8 cellular contexts compared by ENCODE assay signal in genomic region chr1:45009956-45010854, GRCh38. TPM values are rescaled to one million over a fixed set of nuclear protein-coding genes. Genes with fewer than 3 reads are reported as not detected.
DNase-seq lines count a peak whose midpoint lies in the region; ATAC-seq and TF ChIP-seq lines count a peak whose summit lies in the region.

No MANE protein-coding gene starts in this region.

- H3K4me3 ChIP-seq in Karpas-422 (ENCODE audit: low read length): peak overlapping the region; percentile 91
- H3K4me3 ChIP-seq in esophagus muscularis mucosa: peak overlapping the region; percentile 74 to 99 (median 96)

- H3K36me3 ChIP-seq in Karpas-422 (ENCODE audit: insufficient read depth, low read length) (0 out of 2 replicates have a peak, but pooled peaks cover 5% of the 10 kb centered on the region), esophagus muscularis mucosa (peaks cover 34 to 63% (median 60%) of the 10 kb centered on the region in 4 donors)

- peaks cover 20% of the 10 kb centered on the region; the same call in 1 of the 2 replicates for H3K79me2 ChIP-seq in Karpas-422 (ENCODE audit: low read length)

- no peaks in the 10 kb centered on the region for H3K27me3 Mint-ChIP-seq in nephron progenitor cell (ENCODE audit: low read depth, poor library complexity)

- TF ChIP-seq POLR2A in esophagus muscularis mucosa (IDR thresholded peaks at IDR 0.05; ENCODE audit: low read depth): no peak

- 25% methylated on average over 21 of the region's 41 CpGs for WGBS in esophagus muscularis mucosa

- no peaks in the 10 kb centered on the region for H3K9me3 ChIP-seq in Karpas-422 (ENCODE audit: low read length)
- no peaks in the 10 kb centered on the region for H3K9me3 ChIP-seq in esophagus muscularis mucosa

- H3K4me2 ChIP-seq in Karpas-422 (ENCODE audit: low read depth, low read length, poor library complexity, severe bottlenecking): peak overlapping the region; percentile 94

- intact Hi-C loops in esophagus muscularis mucosa (cut with DNase I): loop anchor here (5.0 to 10.0 kb wide), 4 partner anchors 173 to 482 kb away; partner anchors contain the start of genes BEST4, TESK2 and ZSWIM5

- no peak for TF ChIP-seq EP300 in esophagus muscularis mucosa (IDR thresholded peaks at IDR 0.05)

- ATAC-seq in HG03135 (IDR thresholded peaks at IDR 0.05; ENCODE audit: unreplicated experiment) (no peak), GM21717 (IDR thresholded peaks at IDR 0.05; ENCODE audit: unreplicated experiment) (no peak), HG03280 (IDR thresholded peaks at IDR 0.05; ENCODE audit: unreplicated experiment) (no peak)

- TF ChIP-seq CTCF in esophagus muscularis mucosa (IDR thresholded peaks at IDR 0.05) (no peak), nephron progenitor cell (IDR thresholded peaks at IDR 0.05) (no peak)

- no peak overlapping the region for H3K27ac ChIP-seq in Karpas-422 (ENCODE audit: low read length)
- H3K27ac ChIP-seq in esophagus muscularis mucosa (replicated peaks in 1 of 4): peak overlapping the region; percentile 78 to 90 (median 84)

- in situ Hi-C loops in Caki2 (cut with HindIII; ENCODE audit: low pct_unique_long_range_greater_than_20kb, low sequenced_read_pairs): no loop called here

- H4K20me1 ChIP-seq in Karpas-422 (ENCODE audit: insufficient read depth, low read depth, low read length): no peaks in the 10 kb centered on the region

- peak overlapping the region; percentile 84 for H3K4me3 Mint-ChIP-seq in nephron progenitor cell

- DNase-seq in Caki2 (ENCODE audit: low read depth) (peak; percentile 14), Karpas-422 (peak; percentile 72), esophagus muscularis mucosa (ENCODE audit: extremely low spot score) (peak; percentile 64), nephron progenitor cell (peak; percentile 38)
- peak; percentile 24 to 33 for DNase-seq in activated CD4-positive, alpha-beta T cell treated with anti-CD3 and anti-CD28 coated beads for 4 hours

- H3K27ac Mint-ChIP-seq in nephron progenitor cell: no peak overlapping the region

- H2AFZ ChIP-seq in Karpas-422 (ENCODE audit: low read length): peak overlapping the region; percentile 100; the same call in 1 of the 2 replicates

- no peaks in the 10 kb centered on the region for H3K9me3 Mint-ChIP-seq in nephron progenitor cell

- H3K4me1 ChIP-seq in Karpas-422 (ENCODE audit: low read length) (peaks cover 32% of the 10 kb centered on the region), esophagus muscularis mucosa (peaks cover 33 to 58% (median 55%) of the 10 kb centered on the region in 4 donors)

- H3K4me1 Mint-ChIP-seq in nephron progenitor cell: peaks cover 49% of the 10 kb centered on the region

- peak overlapping the region; percentile 78 for H3K9ac ChIP-seq in Karpas-422 (ENCODE audit: low read length)

- H3K27me3 ChIP-seq in Karpas-422 (ENCODE audit: low read length) (no peaks in the 10 kb centered on the region), esophagus muscularis mucosa (no peaks in the 10 kb centered on the region)

- peaks cover 7% of the 10 kb centered on the region for H3K36me3 Mint-ChIP-seq in nephron progenitor cell (ENCODE audit: low read depth)

- H3K9me2 ChIP-seq in Karpas-422 (replicated peaks; ENCODE audit: insufficient read depth, low read length): no peaks in the 10 kb centered on the region

RNA-seq across cellular contexts. Expression of gene HECTD3, which starts 0.9 kb away (rescaled TPM):
- total RNA-seq in Caki2 (2014; rRNA removed; shearing (Covaris generic); ENCODE audit: low replicate concordance): 6.4 and 16.6 TPM in 2 replicates
- total RNA-seq in Karpas-422 (2014; rRNA removed; shearing (Covaris generic); ENCODE audit: low replicate concordance): 6.9 and 8.8 TPM in 2 replicates
- total RNA-seq in esophagus muscularis mucosa: 10 to 100 TPM; 28.0 to 51.7 (median 35.8) TPM

RNA-seq across cellular contexts. Expression of gene UROD, which starts 1.8 kb away (rescaled TPM):
- 72.7 and 112 TPM in 2 replicates for total RNA-seq in Caki2 (2014; rRNA removed; shearing (Covaris generic); ENCODE audit: low replicate concordance)
- total RNA-seq in Karpas-422 (2014; rRNA removed; shearing (Covaris generic); ENCODE audit: low replicate concordance): 99.1 and 127 TPM in 2 replicates
- total RNA-seq in esophagus muscularis mucosa: 10 to 100 TPM; 84.3 to 90.2 (median 89.3) TPM

RNA-seq across cellular contexts. Expression of gene EIF2B3, which starts 23.8 kb away (rescaled TPM):
- 31.5 and 39.3 TPM in 2 replicates for total RNA-seq in Caki2 (2014; rRNA removed; shearing (Covaris generic); ENCODE audit: low replicate concordance)
- 22.4 and 25.0 TPM in 2 replicates for total RNA-seq in Karpas-422 (2014; rRNA removed; shearing (Covaris generic); ENCODE audit: low replicate concordance)
- 10 to 100 TPM; 23.4 to 27.4 (median 26.0) TPM for total RNA-seq in esophagus muscularis mucosa

Comparison
In these comparisons a context has a peak if more than half of its experiments do, and no peak if none do; other contexts are left out.
1. DNase-seq: peak in every context shown above with its lines; median percentile 72 in Karpas-422; 64 in esophagus muscularis mucosa; 38 in nephron progenitor cell; 28 in activated CD4-positive, alpha-beta T cell treated with anti-CD3 and anti-CD28 coated beads for 4 hours; 14 in Caki2.